8 cellular contexts compared by ENCODE assay signal in genomic region chr7:66413379-66414114, GRCh38.
DNase-seq lines count a peak whose midpoint lies in the region; ATAC-seq and TF ChIP-seq lines count a peak whose summit lies in the region.

No MANE protein-coding gene starts in this region.

- no peaks in the 10 kb centered on the region for H3K27me3 ChIP-seq in layer of hippocampus (ENCODE audit: control insufficient read depth, insufficient read depth, low read length)

- H3K27ac ChIP-seq in coronary artery: no peak overlapping the region
- peak overlapping the region; percentile 73 for H3K27ac ChIP-seq in layer of hippocampus (ENCODE audit: low read depth, low read length)

- TF ChIP-seq CTCF in coronary artery (IDR thresholded peaks at IDR 0.05): no peak

- peak overlapping the region; percentile 78 for H3K4me3 ChIP-seq in coronary artery

- peak; percentile 72 for ATAC-seq in GM21786 (IDR thresholded peaks at IDR 0.05; ENCODE audit: unreplicated experiment)
- ATAC-seq in HG02973 (IDR thresholded peaks at IDR 0.05; ENCODE audit: unreplicated experiment): no peak

- DNase-seq in DMS 273 (lab: John Stamatoyannopoulos, UW; ENCODE audit: unreplicated experiment): peak; percentile 71
- peak; percentile 79 for DNase-seq in NCI-H187 treated with DMSO at 0.1 percent for 48 hours (lab: John Stamatoyannopoulos, UW)
- peak; percentile 61 to 69 for DNase-seq in activated CD4-positive, alpha-beta T cell treated with anti-CD3 and anti-CD28 coated beads, Interleukin-2, amount 50 U/mL, for 24 hours (ENCODE audit: low read depth in 1 of 2, low spot score in 1 of 2)
- DNase-seq in coronary artery (ENCODE audit: low spot score): peak; percentile 80
- peak; percentile 81 to 87 for DNase-seq in stimulated activated CD4-positive, alpha-beta T cell treated with anti-CD3 and anti-CD28 coated beads, Interleukin-15, amount 100 ng/mL, for 48 hours (ENCODE audit: low read depth in 2 of 2)
